19 cellular contexts compared by ENCODE assay signal in genomic region chr7:36316319-36316718, GRCh38.
DNase-seq lines count a peak whose midpoint lies in the region; ATAC-seq lines count a peak whose summit lies in the region.
"Had no signal": no experiment of that assay in that cellular context is flagged by ENCODE, and none has a peak within 500 bp of the region (broad histone marks: within the 10 kb centered on the region; RNA-seq: fewer than 3 reads in every experiment).

No MANE protein-coding gene starts in this region.

- H2BK120ac ChIP-seq in mesendoderm (ENCODE audit: low read depth, low read length) (no peak overlapping the region), neuronal stem cell (ENCODE audit: low read depth, low read length) (no peak overlapping the region)

- no peak for ATAC-seq in HG03280 (IDR thresholded peaks at IDR 0.05; ENCODE audit: unreplicated experiment)
- ATAC-seq in HG03045 (IDR thresholded peaks at IDR 0.05; ENCODE audit: unreplicated experiment) = no peak
- no peak for ATAC-seq in HG03342 (IDR thresholded peaks at IDR 0.05; ENCODE audit: unreplicated experiment)
- no peak for ATAC-seq in HG02884 (IDR thresholded peaks at IDR 0.05; ENCODE audit: unreplicated experiment)
- ATAC-seq: CD8-positive, alpha-beta T cell; GM12878; HCT116 had no signal

- no peak overlapping the region for H3K56ac ChIP-seq in mesendoderm (ENCODE audit: low read length)

- H3K4me3 ChIP-seq in mesendoderm (ENCODE audit: low read length) (no peak overlapping the region), neuronal stem cell (ENCODE audit: low read length in 2 of 2) (no peak overlapping the region)
- H3K4me3 ChIP-seq: GM12878, GM23248 had no signal

- H3K4me1 ChIP-seq in mesendoderm (ENCODE audit: control insufficient read depth, low read depth, low read length) = peaks cover 8% of the 10 kb centered on the region
- H3K4me1 ChIP-seq in neuronal stem cell (ENCODE audit: control insufficient read depth in 2 of 2, insufficient read depth in 1 of 2, low read depth in 1 of 2, low read length in 2 of 2) = peaks cover 4 to 7% of the 10 kb centered on the region in 2 donors
- H3K4me1 ChIP-seq: Caco-2 had no signal

- H3K18ac ChIP-seq in mesendoderm (ENCODE audit: low read length) = peak overlapping the region; percentile 32
- H3K18ac ChIP-seq in neuronal stem cell (ENCODE audit: low read length) = no peak overlapping the region

- no peak overlapping the region for H2BK5ac ChIP-seq in mesendoderm (ENCODE audit: low read length)
- H2BK5ac ChIP-seq in neuronal stem cell (ENCODE audit: low read length) = no peak overlapping the region

- H3K9ac ChIP-seq in mesendoderm (ENCODE audit: low read length) = no peak overlapping the region
- no peak overlapping the region for H3K9ac ChIP-seq in neuronal stem cell (ENCODE audit: low read depth, low read length, poor library complexity)
- H3K9ac ChIP-seq: GM23248 had no signal

- H3K79me2 ChIP-seq in mesendoderm (ENCODE audit: control insufficient read depth, insufficient read depth, low read length) = no peaks in the 10 kb centered on the region

- no peak overlapping the region for H3K14ac ChIP-seq in neuronal stem cell (ENCODE audit: low read length)

- H3K4ac ChIP-seq in mesendoderm (ENCODE audit: low read depth, low read length) (no peak overlapping the region), neuronal stem cell (ENCODE audit: low read length) (no peak overlapping the region)

- H3K4me2 ChIP-seq in mesendoderm (ENCODE audit: low read length) (no peak overlapping the region), neuronal stem cell (ENCODE audit: insufficient read depth, low read length, poor library complexity, severe bottlenecking) (no peak overlapping the region)

- no peak overlapping the region for H3K23ac ChIP-seq in mesendoderm (ENCODE audit: low read length)
- no peak overlapping the region for H3K23ac ChIP-seq in neuronal stem cell (ENCODE audit: low read depth, low read length, poor library complexity)

- H2AK5ac ChIP-seq in mesendoderm (ENCODE audit: low read length) (no peak overlapping the region), neuronal stem cell (ENCODE audit: low read depth, low read length) (no peak overlapping the region)

- DNase-seq in NCI-H82 (lab: John Stamatoyannopoulos, UW) (peak; percentile 49), NCI-H82 treated with DMSO at 0.1 percent for 48 hours (lab: John Stamatoyannopoulos, UW; ENCODE audit: unreplicated experiment) (peak; percentile 3), mesendoderm (no peak), neuronal stem cell (ENCODE audit: low spot score) (no peak)
- DNase-seq: C1 segment of cervical spinal cord; Caco-2; CD4-positive, CD25-positive, alpha-beta regulatory T cell; DMS79; EL; GDM1; H9 had no signal

- H2BK15ac ChIP-seq in mesendoderm (replicated peaks; ENCODE audit: low read depth) (no peak overlapping the region), neuronal stem cell (ENCODE audit: low read length) (no peak overlapping the region)

- H3K9me3 ChIP-seq in neuronal stem cell (replicated peaks in 1 of 2; ENCODE audit: control insufficient read depth in 2 of 2, insufficient read depth in 1 of 2, low read depth in 1 of 2, low read length in 2 of 2) = peaks cover 0 to 2% of the 10 kb centered on the region in 2 donors

- no peak overlapping the region for H4K5ac ChIP-seq in mesendoderm (ENCODE audit: low read length)

- no peak overlapping the region for H2BK12ac ChIP-seq in neuronal stem cell (ENCODE audit: low read length)

- H3K36me3 ChIP-seq in mesendoderm (ENCODE audit: control insufficient read depth, insufficient read depth, low read length) (no peaks in the 10 kb centered on the region), neuronal stem cell (replicated peaks in 1 of 2; ENCODE audit: control insufficient read depth in 2 of 2, insufficient read depth in 2 of 2, low read length in 2 of 2) (no peaks in the 10 kb centered on the region)

- H3K79me1 ChIP-seq in mesendoderm (ENCODE audit: low read length) = no peaks in the 10 kb centered on the region
- no peaks in the 10 kb centered on the region for H3K79me1 ChIP-seq in neuronal stem cell (ENCODE audit: low read depth, low read length)

- H3K27ac ChIP-seq in mesendoderm (ENCODE audit: low read depth, low read length) (no peak overlapping the region), neuronal stem cell (replicated peaks; ENCODE audit: low read length) (no peak overlapping the region)
- H3K27ac ChIP-seq: GM23248 had no signal

- H4K91ac ChIP-seq in neuronal stem cell (ENCODE audit: low read depth, low read length, poor library complexity) = no peak overlapping the region

- H3K27me3 ChIP-seq in mesendoderm (ENCODE audit: insufficient read depth, low read length, poor library complexity) (no peaks in the 10 kb centered on the region), neuronal stem cell (ENCODE audit: control insufficient read depth in 3 of 3, insufficient read depth in 3 of 3, low read depth in 1 of 3, low read length in 3 of 3) (peaks cover 0 to 2% (median 0%) of the 10 kb centered on the region in 3 experiments)

- peak overlapping the region; percentile 61 for H2AFZ ChIP-seq in neuronal stem cell (ENCODE audit: low read length)
- H2AFZ ChIP-seq: GM23248 had no signal

- H4K8ac ChIP-seq in mesendoderm (ENCODE audit: low read depth, low read length) (no peak overlapping the region), neuronal stem cell (ENCODE audit: low read depth, low read length) (no peak overlapping the region)

- no CpG with 5 or more reads among the region's 7 CpGs for WGBS in mesendoderm (ENCODE audit: extremely low coverage, insufficient coverage, low lambda C conversion rate)
- WGBS in neuronal stem cell (ENCODE audit: extremely low coverage in 2 of 2, insufficient read length in 2 of 2, insufficient replicate concordance in 1 of 2), 2 donors = no CpG with 5 or more reads among the region's 7 CpGs

Comparison
In these comparisons a context has a peak if more than half of its experiments do, and no peak if none do; other contexts are left out.
1. DNase-seq: peak in NCI-H82 (single experiment) and NCI-H82 treated with DMSO at 0.1 percent for 48 hours (single experiment); none in mesendoderm (single experiment) and neuronal stem cell (single experiment).